40 cellular contexts compared by ENCODE assay signal in the genomic region with DNA sequence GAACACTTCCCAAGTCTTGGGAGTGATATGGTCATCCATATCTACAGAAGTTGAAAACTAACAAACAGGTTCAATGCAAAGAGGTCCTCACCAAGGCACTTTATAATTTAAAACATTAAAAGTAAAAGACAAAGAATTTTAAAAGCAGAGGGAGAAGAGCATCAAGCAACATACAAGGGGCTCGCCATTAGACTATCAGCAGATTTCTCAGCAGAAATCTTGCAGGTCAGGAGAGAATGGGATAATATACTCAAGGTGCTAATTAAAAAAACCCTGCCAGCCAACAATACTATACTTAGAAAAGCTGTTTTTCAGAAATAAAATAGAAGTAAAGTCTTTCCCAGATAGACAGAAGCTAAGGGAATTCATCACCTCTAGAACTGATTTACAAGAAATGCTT.
"Had no signal": no experiment of that assay in that cellular context is flagged by ENCODE, and none has a peak within 500 bp of the region (broad histone marks: within the 10 kb centered on the region; RNA-seq: fewer than 3 reads in every experiment).

No MANE protein-coding gene starts in this region.

- DNase-seq: activated effector memory CD4-positive, alpha-beta T cell treated with anti-CD3 and anti-CD28 coated beads, Interleukin-2, amount 50 U/mL, for 16 hours; activated effector memory CD4-positive, alpha-beta T cell treated with Interleukin-2 at 50 U/mL for 16 hours; activated gamma-delta T cell; activated gamma-delta T cell treated with Interleukin-2 at 50 U/mL for 16 hours; activated naive CD4-positive, alpha-beta T cell; activated naive CD4-positive, alpha-beta T cell treated with anti-CD3 and anti-CD28 coated beads for 36 hours; activated naive CD4-positive, alpha-beta T cell treated with anti-CD3 and anti-CD28 coated beads, Interleukin-2, amount 10 ng/mL, durations not matched to agents 7 days and 5 days; activated naive CD4-positive, alpha-beta T cell treated with anti-CD3 and anti-CD28 coated beads, Interleukin-2, amount 50 U/mL, for 16 hours; activated naive CD4-positive, alpha-beta T cell treated with Interleukin-2 at 50 U/mL for 16 hours; activated naive CD8-positive, alpha-beta T cell treated with anti-CD3 and anti-CD28 coated beads for 36 hours; activated naive CD8-positive, alpha-beta T cell treated with anti-CD3 and anti-CD28 coated beads, Interleukin-2, amount 10 ng/mL, durations not matched to agents 7 days and 5 days; activated naive CD8-positive, alpha-beta T cell treated with anti-CD3 and anti-CD28 coated beads, Interleukin-2, amount 50 U/mL, for 24 hours; activated T-cell treated with anti-CD3 and anti-CD28 coated beads, Interleukin-2, amount 50 U/mL, for 24 hours; activated T-cell treated with anti-CD3 and anti-CD28 coated beads, Interleukin-2, amount 50 U/mL, for 4 hours; activated T-cell treated with anti-CD3 and anti-CD28 coated beads, Interleukin-2, amount 50 U/mL, for 48 hours; activated T-cell treated with anti-CD3 and anti-CD28 coated beads, Interleukin-2, amount 50 U/mL, for 72 hours; adrenal gland; amniotic stem cell; amygdala; anterior cingulate cortex; aorta; body of pancreas; brain microvascular endothelial cell; caudate nucleus; central memory CD4-positive, alpha-beta T cell; cerebellar nuclear complex had no signal

- H3K4me1 ChIP-seq: adrenal gland, ascending aorta, body of pancreas, breast epithelium had no signal

- H3K4me3 ChIP-seq: adrenal gland, ascending aorta, body of pancreas, breast epithelium, cardiac muscle cell had no signal

- H3K27me3 ChIP-seq: adrenal gland, ascending aorta, body of pancreas, brain microvascular endothelial cell, breast epithelium, cardiac muscle cell had no signal

- ATAC-seq: activated naive CD4-positive, alpha-beta T cell treated with anti-CD3 and anti-CD28 coated beads, Interleukin-2, amount 50 U/mL, for 72 hours; activated naive CD8-positive, alpha-beta T cell treated with anti-CD3 and anti-CD28 coated beads, Interleukin-2, amount 50 U/mL, for 24 hours; activated T-cell treated with anti-CD3 and anti-CD28 coated beads, Interleukin-2, amount 50 U/mL, for 4 hours; activated T-cell treated with anti-CD3 and anti-CD28 coated beads, Interleukin-2, amount 50 U/mL, for 72 hours; activated T-helper 17 cell treated with anti-CD3 and anti-CD28 coated beads, Interleukin-2, amount 50 U/mL, for 72 hours; body of pancreas had no signal

- H3K9me3 Mint-ChIP-seq: activated naive CD4-positive, alpha-beta T cell treated with anti-CD3 and anti-CD28 coated beads, Interleukin-2, amount 10 ng/mL, durations not matched to agents 7 days and 5 days; activated naive CD4-positive, alpha-beta T cell treated with anti-CD3 and anti-CD28 coated beads, Interleukin-2, amount 50 U/mL, for 24 hours; activated naive CD8-positive, alpha-beta T cell treated with anti-CD3 and anti-CD28 coated beads, Interleukin-2, amount 10 ng/mL, durations not matched to agents 7 days and 5 days; activated T-cell treated with anti-CD3 and anti-CD28 coated beads, Interleukin-2, amount 50 U/mL, for 24 hours; activated T-cell treated with anti-CD3 and anti-CD28 coated beads, Interleukin-2, amount 50 U/mL, for 72 hours; activated T-helper 1 cell treated with anti-CD3 and anti-CD28 coated beads, Interleukin-12 subunit alpha, Interleukin-12 subunit beta, Interleukin-2, Interleukin-4 antibody, amounts not matched to agents 30 ng/mL and 10 ng/mL and 1 ng/mL, durations not matched to agents 14 hours and 24 hours and 36 hours; activated T-helper 17 cell treated with anti-CD3 and anti-CD28 coated beads, Interleukin-2, amount 50 U/mL, for 72 hours; activated T-helper 2 cell treated with anti-CD3 and anti-CD28 coated beads, Interferon-gamma antibody, Interleukin-2, Interleukin-4, amounts not matched to agents 10 μg/mL and 5 μg/mL and 100 μg/mL, durations not matched to agents 14 hours and 24 hours and 36 hours; central memory CD8-positive, alpha-beta T cell had no signal

- H3K27ac Mint-ChIP-seq: activated naive CD4-positive, alpha-beta T cell treated with anti-CD3 and anti-CD28 coated beads, Interleukin-2, amount 10 ng/mL, durations not matched to agents 7 days and 5 days; activated naive CD4-positive, alpha-beta T cell treated with anti-CD3 and anti-CD28 coated beads, Interleukin-2, amount 50 U/mL, for 24 hours; activated naive CD4-positive, alpha-beta T cell treated with anti-CD3 and anti-CD28 coated beads, Interleukin-2, amount 50 U/mL, for 72 hours; activated naive CD8-positive, alpha-beta T cell; activated naive CD8-positive, alpha-beta T cell treated with anti-CD3 and anti-CD28 coated beads for 36 hours; activated naive CD8-positive, alpha-beta T cell treated with anti-CD3 and anti-CD28 coated beads, Interleukin-2, amount 10 ng/mL, durations not matched to agents 7 days and 5 days; activated naive CD8-positive, alpha-beta T cell treated with anti-CD3 and anti-CD28 coated beads, Interleukin-2, amount 50 U/mL, for 24 hours; activated T-cell treated with anti-CD3 and anti-CD28 coated beads, Interleukin-2, amount 50 U/mL, for 24 hours; activated T-cell treated with anti-CD3 and anti-CD28 coated beads, Interleukin-2, amount 50 U/mL, for 72 hours; activated T-helper 1 cell treated with anti-CD3 and anti-CD28 coated beads, Interleukin-12 subunit alpha, Interleukin-12 subunit beta, Interleukin-2, Interleukin-4 antibody, amounts not matched to agents 30 ng/mL and 10 ng/mL and 1 ng/mL, durations not matched to agents 14 hours and 24 hours and 36 hours; activated T-helper 17 cell treated with anti-CD3 and anti-CD28 coated beads, Interleukin-2, amount 50 U/mL, for 72 hours; activated T-helper 2 cell treated with anti-CD3 and anti-CD28 coated beads, Interferon-gamma antibody, Interleukin-2, Interleukin-4, amounts not matched to agents 10 μg/mL and 5 μg/mL and 100 μg/mL, durations not matched to agents 14 hours and 24 hours and 36 hours; brain had no signal

- H3K36me3 ChIP-seq: adrenal gland, brain microvascular endothelial cell, breast epithelium, cardiac muscle cell had no signal

- H3K27me3 Mint-ChIP-seq: activated naive CD4-positive, alpha-beta T cell treated with anti-CD3 and anti-CD28 coated beads, Interleukin-2, amount 10 ng/mL, durations not matched to agents 7 days and 5 days; activated naive CD4-positive, alpha-beta T cell treated with anti-CD3 and anti-CD28 coated beads, Interleukin-2, amount 50 U/mL, for 24 hours; activated naive CD8-positive, alpha-beta T cell; activated naive CD8-positive, alpha-beta T cell treated with anti-CD3 and anti-CD28 coated beads for 36 hours; activated naive CD8-positive, alpha-beta T cell treated with anti-CD3 and anti-CD28 coated beads, Interleukin-2, amount 10 ng/mL, durations not matched to agents 7 days and 5 days; activated naive CD8-positive, alpha-beta T cell treated with anti-CD3 and anti-CD28 coated beads, Interleukin-2, amount 50 U/mL, for 24 hours; activated T-cell treated with anti-CD3 and anti-CD28 coated beads, Interleukin-2, amount 50 U/mL, for 24 hours; activated T-helper 17 cell treated with anti-CD3 and anti-CD28 coated beads, Interleukin-2, amount 50 U/mL, for 72 hours; brain; central memory CD8-positive, alpha-beta T cell had no signal

- H3K4me3 Mint-ChIP-seq: activated naive CD4-positive, alpha-beta T cell treated with anti-CD3 and anti-CD28 coated beads for 36 hours; activated naive CD4-positive, alpha-beta T cell treated with anti-CD3 and anti-CD28 coated beads, Interleukin-2, amount 10 ng/mL, durations not matched to agents 7 days and 5 days; activated naive CD4-positive, alpha-beta T cell treated with anti-CD3 and anti-CD28 coated beads, Interleukin-2, amount 50 U/mL, for 24 hours; activated naive CD8-positive, alpha-beta T cell; activated naive CD8-positive, alpha-beta T cell treated with anti-CD3 and anti-CD28 coated beads for 36 hours; activated naive CD8-positive, alpha-beta T cell treated with anti-CD3 and anti-CD28 coated beads, Interleukin-2, amount 10 ng/mL, durations not matched to agents 7 days and 5 days; activated naive CD8-positive, alpha-beta T cell treated with anti-CD3 and anti-CD28 coated beads, Interleukin-2, amount 50 U/mL, for 24 hours; activated T-cell treated with anti-CD3 and anti-CD28 coated beads, Interleukin-2, amount 50 U/mL, for 24 hours; activated T-cell treated with anti-CD3 and anti-CD28 coated beads, Interleukin-2, amount 50 U/mL, for 4 hours; activated T-cell treated with anti-CD3 and anti-CD28 coated beads, Interleukin-2, amount 50 U/mL, for 72 hours; activated T-helper 1 cell treated with anti-CD3 and anti-CD28 coated beads, Interleukin-12 subunit alpha, Interleukin-12 subunit beta, Interleukin-2, Interleukin-4 antibody, amounts not matched to agents 30 ng/mL and 10 ng/mL and 1 ng/mL, durations not matched to agents 14 hours and 24 hours and 36 hours; activated T-helper 17 cell treated with anti-CD3 and anti-CD28 coated beads, Interleukin-2, amount 50 U/mL, for 72 hours; brain; central memory CD8-positive, alpha-beta T cell had no signal

- H3K27ac ChIP-seq: adrenal gland, ascending aorta, body of pancreas, brain microvascular endothelial cell, breast epithelium, cardiac muscle cell had no signal

- H3K9me3 ChIP-seq: ascending aorta had no signal

- FAIRE-seq: astrocyte, bronchial epithelial cell, colon had no signal
